9 cellular contexts compared by ENCODE assay signal in genomic region chr11:124839972-124840621, GRCh38. TPM values are rescaled to one million over a fixed set of nuclear protein-coding genes. Genes with fewer than 3 reads are reported as not detected.
DNase-seq lines count a peak whose midpoint lies in the region; ATAC-seq and TF ChIP-seq lines count a peak whose summit lies in the region.
"Had no signal": no experiment of that assay in that cellular context is flagged by ENCODE, and none has a peak within 500 bp of the region (broad histone marks: within the 10 kb centered on the region; RNA-seq: fewer than 3 reads in every experiment).

No MANE protein-coding gene starts in this region.

- TF ChIP-seq POLR2A in breast epithelium (IDR thresholded peaks at IDR 0.05) (no peak), upper lobe of left lung (IDR thresholded peaks at IDR 0.05) (no peak), thyroid gland (IDR thresholded peaks at IDR 0.05) (no peak)

- CTCF ChIA-PET in MCF 10A (lab: Yijun Ruan, JAX): interaction anchor here (0.6 to 9.6 kb wide), 4 partner anchors 40 to 197 kb away, joined by 4 to 201 read pairs (median 56); partner anchors contain the start of gene MSANTD2

- peaks cover 53% of the 10 kb centered on the region for H3K27me3 Mint-ChIP-seq in MCF 10A (ENCODE audit: insufficient read depth, unreplicated experiment)
- H3K27me3 Mint-ChIP-seq in naive B cell: peaks cover 72 to 81% (median 76%) of the 10 kb centered on the region in 3 donors

- no peak overlapping the region for H3K27ac ChIP-seq in breast epithelium
- no peak overlapping the region for H3K27ac ChIP-seq in brain microvascular endothelial cell
- H3K27ac ChIP-seq in upper lobe of left lung: no peak overlapping the region
- no peak overlapping the region for H3K27ac ChIP-seq in thyroid gland
- H3K27ac ChIP-seq: C4-2B had no signal

- intact Hi-C loops in breast epithelium (cut with DNase I; ENCODE audit: low total_unique reads): loop anchor here (2.0 to 10.0 kb wide), 3 partner anchors 73 to 343 kb away; partner anchors contain the start of genes SIAE and SPA17
- intact Hi-C loops in MCF 10A (cut with micrococcal nuclease): loop anchor here (10.0 kb wide), 1 partner anchor 435 kb away; no protein-coding TSS in a partner anchor
- intact Hi-C loops in thyroid gland (cut with DNase I): loop anchor here (5.0 kb wide), 1 partner anchor 193 kb away; no protein-coding TSS in a partner anchor

- H3K9me3 Mint-ChIP-seq in MCF 10A (ENCODE audit: unreplicated experiment) (no peaks in the 10 kb centered on the region), naive B cell (peaks cover 0 to 2% (median 0%) of the 10 kb centered on the region in 7 donors)

- no peak for ATAC-seq in naive B cell (ENCODE audit: low read depth in 2 of 2)
- no peak for ATAC-seq in upper lobe of left lung (ENCODE audit: low FRiP score in 2 of 2)
- no peak for ATAC-seq in GM19328 (IDR thresholded peaks at IDR 0.05; ENCODE audit: unreplicated experiment)

- H3K36me3 ChIP-seq in breast epithelium (no peaks in the 10 kb centered on the region), brain microvascular endothelial cell (replicated peaks) (no peaks in the 10 kb centered on the region), upper lobe of left lung (no peaks in the 10 kb centered on the region), thyroid gland (no peaks in the 10 kb centered on the region)

- no peak for TF ChIP-seq EP300 in upper lobe of left lung (IDR thresholded peaks at IDR 0.05)

- H3K4me1 ChIP-seq in breast epithelium (peaks cover 7 to 12% of the 10 kb centered on the region in 2 donors), upper lobe of left lung (peaks cover 31 to 44% (median 39%) of the 10 kb centered on the region in 4 donors), thyroid gland (peaks cover 12 to 37% of the 10 kb centered on the region in 2 donors)

- H3K9me3 ChIP-seq in breast epithelium: no peaks in the 10 kb centered on the region
- H3K9me3 ChIP-seq in upper lobe of left lung: no peaks in the 10 kb centered on the region
- no peaks in the 10 kb centered on the region for H3K9me3 ChIP-seq in thyroid gland

- H3K4me3 ChIP-seq in breast epithelium: peak overlapping the region; percentile 30 to 70 (median 48)
- H3K4me3 ChIP-seq in brain microvascular endothelial cell (ENCODE audit: low read depth, low read length): peak overlapping the region; percentile 38
- H3K4me3 ChIP-seq in upper lobe of left lung: peak overlapping the region in 3 of 4 donors; percentile 16 to 40 (median 31)
- H3K4me3 ChIP-seq in thyroid gland (replicated peaks in 1 of 3): peak overlapping the region in 1 of 3 donors; percentile 36

- WGBS in upper lobe of left lung, 2 donors: 28 to 48% methylated on average over 19 to 20 of the region's 20 CpGs
- WGBS in thyroid gland, 2 donors: 40 to 51% methylated on average over 19 to 20 of the region's 20 CpGs

- TF ChIP-seq CTCF in breast epithelium (IDR thresholded peaks at IDR 0.05) (no peak), MCF 10A (IDR thresholded peaks at IDR 0.05; ENCODE audit: unreplicated experiment) (no peak), brain microvascular endothelial cell (IDR thresholded peaks at IDR 0.05; ENCODE audit: low read depth, low read length, missing control alignments) (no peak), upper lobe of left lung (IDR thresholded peaks at IDR 0.05) (no peak), thyroid gland (IDR thresholded peaks at IDR 0.05) (no peak)

- H3K36me3 Mint-ChIP-seq in MCF 10A (ENCODE audit: insufficient read depth, unreplicated experiment) (peaks cover 5% of the 10 kb centered on the region), naive B cell (no peaks in the 10 kb centered on the region)

- POLR2A ChIA-PET in MCF 10A (lab: Yijun Ruan, JAX): interaction anchor here (0.7 to 0.8 kb wide), 2 partner anchors 10 to 164 kb away, joined by 3 read pairs; no protein-coding TSS in a partner anchor

- in situ Hi-C loops in brain microvascular endothelial cell (cut with HindIII; ENCODE audit: low pct_ligation_motif_present, low sequenced_read_pairs): no loop called here

- H3K4me3 Mint-ChIP-seq in MCF 10A (ENCODE audit: unreplicated experiment) (no peak overlapping the region), naive B cell (peak overlapping the region; percentile 49 to 86 (median 74))

- BruUV-seq in MCF 10A (replicated peaks; lab: Mats Ljungman, UMichigan): no TSS peak

- H3K27ac Mint-ChIP-seq in MCF 10A (ENCODE audit: low read depth, unreplicated experiment) (no peak overlapping the region), naive B cell (peak overlapping the region in 2 of 6 donors; percentile 23 to 69)

- peaks cover 4% of the 10 kb centered on the region for H3K4me1 Mint-ChIP-seq in MCF 10A (ENCODE audit: insufficient read depth, unreplicated experiment)
- peaks cover 12 to 38% (median 20%) of the 10 kb centered on the region in 3 donors for H3K4me1 Mint-ChIP-seq in naive B cell

- peaks cover 10 to 73% of the 10 kb centered on the region in 2 donors for H3K27me3 ChIP-seq in breast epithelium
- H3K27me3 ChIP-seq in brain microvascular endothelial cell (replicated peaks): peaks cover 65% of the 10 kb centered on the region
- peaks cover 0 to 40% (median 17%) of the 10 kb centered on the region in 4 donors for H3K27me3 ChIP-seq in upper lobe of left lung
- peaks cover 6% of the 10 kb centered on the region for H3K27me3 ChIP-seq in thyroid gland

- no peak for DNase-seq in breast epithelium (ENCODE audit: low spot score in 2 of 2)
- no peak for DNase-seq in MCF 10A (ENCODE audit: unreplicated experiment)
- DNase-seq in brain microvascular endothelial cell: no peak
- no peak for DNase-seq in naive B cell
- DNase-seq in upper lobe of left lung: no peak
- DNase-seq in cerebellar cortex (ENCODE audit: low spot score): no peak
- no peak for DNase-seq in thyroid gland

RNA-seq across cellular contexts. Expression of gene ROBO3, which starts 25.1 kb away (rescaled TPM):
- total RNA-seq in breast epithelium (10 to 100 TPM in 2 of 3 donors, 1 to 10 TPM in 1; 9.1 to 30.9 (median 15.4) TPM), MCF 10A (2022) (104 and 117 TPM in 2 replicates), upper lobe of left lung (10 to 100 TPM in 2 of 6 donors, 1 to 10 TPM in 4; 6.4 to 40.9 (median 7.5) TPM), thyroid gland (10 to 100 TPM in 2 of 4 donors, 1 to 10 TPM in 2; 6.7 to 19.8 (median 10.1) TPM)
- polyA plus RNA-seq in naive B cell (ENCODE audit: low read depth in 6 of 6): 1 to 10 TPM in 1 of 6 donors, under 1 TPM in 3, not detected in 2; 0.21 to 2.0 (median 0.69) TPM

RNA-seq across cellular contexts. Expression of gene MSANTD2, which starts 39.9 kb away (rescaled TPM):
- total RNA-seq in breast epithelium: 10 to 100 TPM; 10.9 to 34.2 (median 27.2) TPM
- total RNA-seq in MCF 10A (2022): 14.2 and 15.3 TPM in 2 replicates
- polyA plus RNA-seq in naive B cell (ENCODE audit: low read depth in 6 of 6): 1 to 10 TPM in 5 of 6 donors, not detected in 1; 2.5 to 8.1 (median 3.4) TPM
- 10 to 100 TPM; 10.5 to 69.1 (median 14.0) TPM for total RNA-seq in upper lobe of left lung
- total RNA-seq in thyroid gland: 10 to 100 TPM; 29.1 to 56.1 (median 37.0) TPM

RNA-seq across cellular contexts. Expression of gene ROBO4, which starts 57.6 kb away (rescaled TPM):
- total RNA-seq in breast epithelium (10 to 100 TPM; 11.9 to 30.5 (median 12.8) TPM), MCF 10A (2022) (10.6 and 14.2 TPM in 2 replicates), upper lobe of left lung (100 to 1,000 TPM in 2 of 6 donors, 10 to 100 TPM in 4; 17.3 to 111 (median 50.2) TPM), thyroid gland (10 to 100 TPM; 12.3 to 47.6 (median 32.6) TPM)
- not detected for polyA plus RNA-seq in naive B cell (ENCODE audit: low read depth in 6 of 6)
